ENCODE assay signal across 27 cellular contexts in genomic region chr5:180345781-180346180, GRCh38.
"Had no signal": no experiment of that assay in that cellular context is flagged by ENCODE, and none has a peak within 500 bp of the region (broad histone marks: within the 10 kb centered on the region; RNA-seq: fewer than 3 reads in every experiment).

No MANE protein-coding gene starts in this region.

- ATAC-seq: activated naive CD4-positive, alpha-beta T cell treated with anti-CD3 and anti-CD28 coated beads, Interleukin-2, amount 50 U/mL, for 72 hours; activated naive CD8-positive, alpha-beta T cell treated with anti-CD3 and anti-CD28 coated beads, Interleukin-2, amount 50 U/mL, for 24 hours; activated T-cell treated with anti-CD3 and anti-CD28 coated beads, Interleukin-2, amount 50 U/mL, for 4 hours; body of pancreas; SK-N-SH treated with all-trans-retinoic acid at 6 μM for 48 hours had no signal

- H3K9me3 ChIP-seq: ascending aorta, body of pancreas, MG63, Peyer's patch, SJSA1 had no signal

- H3K4me3 Mint-ChIP-seq: activated B cell treated with CpG ODN at 0.5 μM for 24 hours; activated CD4-positive, alpha-beta T cell treated with anti-CD3 and anti-CD28 coated beads, Interleukin-2, amount 10 ng/mL, durations not matched to agents 24 days and 14 days; activated naive CD8-positive, alpha-beta T cell treated with anti-CD3 and anti-CD28 coated beads, Interleukin-2, amount 50 U/mL, for 24 hours; activated T-cell treated with anti-CD3 and anti-CD28 coated beads, Interleukin-2, amount 50 U/mL, for 4 hours; T-helper 1 cell treated with Interleukin-12 subunit alpha and Interleukin-12 subunit beta and Interleukin-4 antibody, amounts not matched to agents 30 μg/mL and 1 μg/mL, for 36 hours had no signal

- H3K4me1 ChIP-seq: body of pancreas had no signal

- H3K27ac ChIP-seq: ascending aorta, body of pancreas, Peyer's patch, RWPE1, SJSA1 had no signal

- DNase-seq: activated B cell treated with CpG ODN at 0.5 μM for 24 hours; activated CD4-positive, alpha-beta T cell treated with anti-CD3 and anti-CD28 coated beads for 1 hour; activated CD4-positive, alpha-beta T cell treated with anti-CD3 and anti-CD28 coated beads, Interleukin-2, amount 10 ng/mL, durations not matched to agents 24 days and 14 days; activated CD4-positive, alpha-beta T cell treated with anti-CD3 and anti-CD28 coated beads, Interleukin-2, amount 50 U/mL, for 48 hours; activated CD8-positive, alpha-beta memory T cell treated with anti-CD3 and anti-CD28 coated beads for 24 hours; activated effector memory CD4-positive, alpha-beta T cell treated with anti-CD3 and anti-CD28 coated beads, Interleukin-2, amount 50 U/mL, for 16 hours; activated naive CD4-positive, alpha-beta T cell treated with Interleukin-2 at 50 U/mL for 16 hours; activated naive CD8-positive, alpha-beta T cell treated with anti-CD3 and anti-CD28 coated beads, Interleukin-2, amount 50 U/mL, for 24 hours; activated T-cell treated with anti-CD3 and anti-CD28 coated beads, Interleukin-2, amount 50 U/mL, for 4 hours; amniotic stem cell; body of pancreas; MG63; MV-4-11; NCI-H1092 treated with DMSO at 0.1 percent for 48 hours; NCI-H1417 treated with DMSO at 0.1 percent for 48 hours; NCI-H187; NCI-H2081 treated with DMSO at 0.1 percent for 48 hours; NCI-H446; NCI-H524; SHP77 had no signal

- H3K36me3 Mint-ChIP-seq: activated naive CD4-positive, alpha-beta T cell treated with anti-CD3 and anti-CD28 coated beads, Interleukin-2, amount 50 U/mL, for 72 hours had no signal

- H3K36me3 ChIP-seq: ascending aorta, MG63, Peyer's patch had no signal

- H3K27ac Mint-ChIP-seq: activated B cell treated with CpG ODN at 0.5 μM for 24 hours; activated CD4-positive, alpha-beta T cell treated with anti-CD3 and anti-CD28 coated beads, Interleukin-2, amount 10 ng/mL, durations not matched to agents 24 days and 14 days; activated naive CD4-positive, alpha-beta T cell treated with anti-CD3 and anti-CD28 coated beads, Interleukin-2, amount 50 U/mL, for 72 hours; activated naive CD8-positive, alpha-beta T cell treated with anti-CD3 and anti-CD28 coated beads, Interleukin-2, amount 50 U/mL, for 24 hours; T-helper 1 cell treated with Interleukin-12 subunit alpha and Interleukin-12 subunit beta and Interleukin-4 antibody, amounts not matched to agents 30 μg/mL and 1 μg/mL, for 36 hours had no signal

- H3K27me3 ChIP-seq: ascending aorta, body of pancreas, MG63, Peyer's patch, SJSA1 had no signal

- H3K4me1 Mint-ChIP-seq: activated B cell treated with CpG ODN at 0.5 μM for 24 hours; activated CD4-positive, alpha-beta T cell treated with anti-CD3 and anti-CD28 coated beads, Interleukin-2, amount 10 ng/mL, durations not matched to agents 24 days and 14 days; activated naive CD8-positive, alpha-beta T cell treated with anti-CD3 and anti-CD28 coated beads, Interleukin-2, amount 50 U/mL, for 24 hours had no signal

- H3K4me3 ChIP-seq: ascending aorta, body of pancreas, MG63, Peyer's patch, SJSA1 had no signal

- H3K9me3 Mint-ChIP-seq: activated B cell treated with CpG ODN at 0.5 μM for 24 hours; activated CD4-positive, alpha-beta T cell treated with anti-CD3 and anti-CD28 coated beads, Interleukin-2, amount 10 ng/mL, durations not matched to agents 24 days and 14 days; activated naive CD4-positive, alpha-beta T cell treated with anti-CD3 and anti-CD28 coated beads, Interleukin-2, amount 50 U/mL, for 72 hours; activated naive CD8-positive, alpha-beta T cell treated with anti-CD3 and anti-CD28 coated beads, Interleukin-2, amount 50 U/mL, for 24 hours; activated T-cell treated with anti-CD3 and anti-CD28 coated beads, Interleukin-2, amount 50 U/mL, for 4 hours; T-helper 1 cell treated with Interleukin-12 subunit alpha and Interleukin-12 subunit beta and Interleukin-4 antibody, amounts not matched to agents 30 μg/mL and 1 μg/mL, for 36 hours had no signal
